ENCODE assay signal across 16 cellular contexts in genomic region chr3:23405081-23405480, GRCh38.
DNase-seq lines count a peak whose midpoint lies in the region; ATAC-seq lines count a peak whose summit lies in the region.
"Had no signal": no experiment of that assay in that cellular context is flagged by ENCODE, and none has a peak within 500 bp of the region (broad histone marks: within the 10 kb centered on the region; RNA-seq: fewer than 3 reads in every experiment).

No MANE protein-coding gene starts in this region.

- ATAC-seq in GM21717 (IDR thresholded peaks at IDR 0.05; ENCODE audit: unreplicated experiment) = peak; percentile 52
- ATAC-seq in HG03521 (IDR thresholded peaks at IDR 0.05; ENCODE audit: unreplicated experiment) = peak; percentile 71
- ATAC-seq in stimulated activated memory B cell treated with anti-CD40 and anti-IgM and Interleukin-4, amounts not matched to agents 10 μg/mL and 1 μg/mL and 100 μg/mL, for 72 hours = no peak

- peaks cover 24% of the 10 kb centered on the region for H3K4me1 Mint-ChIP-seq in activated naive CD4-positive, alpha-beta T cell treated with anti-CD3 and anti-CD28 coated beads, Interleukin-2, amount 50 U/mL, for 24 hours
- peaks cover 61% of the 10 kb centered on the region for H3K4me1 Mint-ChIP-seq in stimulated activated memory B cell treated with anti-CD40 and anti-IgM and Interleukin-4, amounts not matched to agents 10 μg/mL and 1 μg/mL and 100 μg/mL, for 72 hours

- H3K36me3 Mint-ChIP-seq in activated naive CD4-positive, alpha-beta T cell treated with anti-CD3 and anti-CD28 coated beads, Interleukin-2, amount 50 U/mL, for 24 hours = no peaks in the 10 kb centered on the region
- H3K36me3 Mint-ChIP-seq in stimulated activated memory B cell treated with anti-CD40 and anti-IgM and Interleukin-4, amounts not matched to agents 10 μg/mL and 1 μg/mL and 100 μg/mL, for 72 hours = no peaks in the 10 kb centered on the region

- no peak overlapping the region for H3K4me3 Mint-ChIP-seq in activated naive CD4-positive, alpha-beta T cell treated with anti-CD3 and anti-CD28 coated beads, Interleukin-2, amount 50 U/mL, for 24 hours
- no peak overlapping the region for H3K4me3 Mint-ChIP-seq in stimulated activated memory B cell treated with anti-CD40 and anti-IgM and Interleukin-4, amounts not matched to agents 10 μg/mL and 1 μg/mL and 100 μg/mL, for 72 hours
- H3K4me3 Mint-ChIP-seq: activated CD4-positive, alpha-beta T cell treated with anti-CD3 and anti-CD28 coated beads, Interleukin-2, amount 10 ng/mL, durations not matched to agents 7 days and 5 days had no signal

- H3K27me3 Mint-ChIP-seq in activated naive CD4-positive, alpha-beta T cell treated with anti-CD3 and anti-CD28 coated beads, Interleukin-2, amount 50 U/mL, for 24 hours = peaks cover 1% of the 10 kb centered on the region
- no peaks in the 10 kb centered on the region for H3K27me3 Mint-ChIP-seq in stimulated activated memory B cell treated with anti-CD40 and anti-IgM and Interleukin-4, amounts not matched to agents 10 μg/mL and 1 μg/mL and 100 μg/mL, for 72 hours

- no peaks in the 10 kb centered on the region for H3K9me3 Mint-ChIP-seq in activated naive CD4-positive, alpha-beta T cell treated with anti-CD3 and anti-CD28 coated beads, Interleukin-2, amount 50 U/mL, for 24 hours
- no peaks in the 10 kb centered on the region for H3K9me3 Mint-ChIP-seq in stimulated activated memory B cell treated with anti-CD40 and anti-IgM and Interleukin-4, amounts not matched to agents 10 μg/mL and 1 μg/mL and 100 μg/mL, for 72 hours
- H3K9me3 Mint-ChIP-seq: activated CD4-positive, alpha-beta T cell treated with anti-CD3 and anti-CD28 coated beads, Interleukin-2, amount 10 ng/mL, durations not matched to agents 7 days and 5 days had no signal

- no peak for DNase-seq in activated naive CD4-positive, alpha-beta T cell treated with Interleukin-2 at 50 U/mL for 16 hours
- DNase-seq in SK-N-DZ (ENCODE audit: low spot score) = no peak
- no peak for DNase-seq in NCI-H1092 treated with DMSO at 0.1 percent for 48 hours (lab: John Stamatoyannopoulos, UW)
- no peak for DNase-seq in NOMO-1 (lab: John Stamatoyannopoulos, UW; ENCODE audit: unreplicated experiment in 2 of 2)
- DNase-seq: 8988T; activated CD4-positive, alpha-beta T cell treated with anti-CD3 and anti-CD28 coated beads, Interleukin-2, amount 10 ng/mL, durations not matched to agents 7 days and 5 days; activated naive CD4-positive, alpha-beta T cell treated with anti-CD3 and anti-CD28 coated beads, Interleukin-2, amount 50 U/mL, for 16 hours; DMS53; foreskin fibroblast; MG63; NCI-H510A; stimulated activated CD4-positive, alpha-beta T cell treated with anti-CD3 and anti-CD28 coated beads, Interleukin-12 subunit alpha, Interleukin-12 subunit beta, amount 100 ng/mL, for 4 hours had no signal

- peak overlapping the region; percentile 15 for H3K27ac Mint-ChIP-seq in activated naive CD4-positive, alpha-beta T cell treated with anti-CD3 and anti-CD28 coated beads, Interleukin-2, amount 50 U/mL, for 24 hours
- H3K27ac Mint-ChIP-seq in stimulated activated memory B cell treated with anti-CD40 and anti-IgM and Interleukin-4, amounts not matched to agents 10 μg/mL and 1 μg/mL and 100 μg/mL, for 72 hours = peak overlapping the region; percentile 71
- H3K27ac Mint-ChIP-seq: activated CD4-positive, alpha-beta T cell treated with anti-CD3 and anti-CD28 coated beads, Interleukin-2, amount 10 ng/mL, durations not matched to agents 7 days and 5 days had no signal
